ENCODE assay signal across 5 cellular contexts in genomic region chr10:13282348-13282747, GRCh38. TPM values are rescaled to one million over a fixed set of nuclear protein-coding genes. Genes with fewer than 3 reads are reported as not detected.
"Had no signal": no experiment of that assay in that cellular context is flagged by ENCODE, and none has a peak within 500 bp of the region (broad histone marks: within the 10 kb centered on the region; RNA-seq: fewer than 3 reads in every experiment).

No MANE protein-coding gene starts in this region.

RNA-seq across cellular contexts. Expression of gene UCMA, which starts 48.2 kb away (rescaled TPM):
- total RNA-seq: HT-29, HT1080, IMR-90, K562 had no signal
- polyA plus RNA-seq: IgD-negative memory B cell, IMR-90, K562 had no signal
